ENCODE assay signal across 1 cellular context in the genomic region with DNA sequence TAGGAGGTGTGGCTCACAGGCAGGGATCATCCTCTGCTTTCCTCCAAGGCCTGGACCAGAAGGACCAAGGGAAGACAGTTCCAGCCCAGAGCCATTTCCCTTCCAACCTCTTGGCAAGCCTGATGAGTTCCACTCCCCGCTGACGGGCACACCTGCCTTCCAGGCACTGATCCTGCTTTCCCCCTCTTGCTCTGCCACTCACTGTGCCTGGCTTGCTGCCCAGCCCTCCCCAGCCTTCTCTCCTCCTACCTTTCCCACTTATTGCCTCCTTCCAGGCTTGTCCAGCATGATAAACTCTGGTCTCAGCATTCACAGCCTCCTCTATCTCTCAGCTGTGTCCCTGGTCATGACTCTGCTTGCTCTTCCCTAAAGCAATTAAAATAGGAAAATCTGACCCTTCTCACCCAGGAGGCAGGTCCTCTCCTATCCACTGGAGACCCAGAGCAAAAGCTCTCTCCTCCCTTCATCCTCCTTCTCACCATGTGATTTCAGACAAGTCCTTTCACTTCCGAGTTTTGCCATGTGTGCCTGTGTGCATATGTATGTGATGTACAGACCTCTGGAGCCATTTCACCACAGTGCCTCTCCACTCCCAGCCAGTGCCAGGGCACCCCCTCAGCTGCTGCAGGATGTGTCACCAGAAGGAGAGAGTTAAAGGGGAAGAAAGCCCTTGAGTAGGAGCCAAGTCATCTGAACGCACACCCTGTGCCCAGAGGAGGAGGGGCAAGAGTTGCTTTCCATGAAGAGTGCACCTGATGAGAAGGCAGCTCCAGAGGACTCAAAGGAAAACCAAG.
TF ChIP-seq lines count a peak whose summit lies in the region.

No MANE protein-coding gene starts in this region.

TF ChIP-seq in HEK293, 187 proteins besides CTCF, POLR2A, EP300 and RAD21 (continued from another document):
- TF ChIP-seq, protein P1, sequence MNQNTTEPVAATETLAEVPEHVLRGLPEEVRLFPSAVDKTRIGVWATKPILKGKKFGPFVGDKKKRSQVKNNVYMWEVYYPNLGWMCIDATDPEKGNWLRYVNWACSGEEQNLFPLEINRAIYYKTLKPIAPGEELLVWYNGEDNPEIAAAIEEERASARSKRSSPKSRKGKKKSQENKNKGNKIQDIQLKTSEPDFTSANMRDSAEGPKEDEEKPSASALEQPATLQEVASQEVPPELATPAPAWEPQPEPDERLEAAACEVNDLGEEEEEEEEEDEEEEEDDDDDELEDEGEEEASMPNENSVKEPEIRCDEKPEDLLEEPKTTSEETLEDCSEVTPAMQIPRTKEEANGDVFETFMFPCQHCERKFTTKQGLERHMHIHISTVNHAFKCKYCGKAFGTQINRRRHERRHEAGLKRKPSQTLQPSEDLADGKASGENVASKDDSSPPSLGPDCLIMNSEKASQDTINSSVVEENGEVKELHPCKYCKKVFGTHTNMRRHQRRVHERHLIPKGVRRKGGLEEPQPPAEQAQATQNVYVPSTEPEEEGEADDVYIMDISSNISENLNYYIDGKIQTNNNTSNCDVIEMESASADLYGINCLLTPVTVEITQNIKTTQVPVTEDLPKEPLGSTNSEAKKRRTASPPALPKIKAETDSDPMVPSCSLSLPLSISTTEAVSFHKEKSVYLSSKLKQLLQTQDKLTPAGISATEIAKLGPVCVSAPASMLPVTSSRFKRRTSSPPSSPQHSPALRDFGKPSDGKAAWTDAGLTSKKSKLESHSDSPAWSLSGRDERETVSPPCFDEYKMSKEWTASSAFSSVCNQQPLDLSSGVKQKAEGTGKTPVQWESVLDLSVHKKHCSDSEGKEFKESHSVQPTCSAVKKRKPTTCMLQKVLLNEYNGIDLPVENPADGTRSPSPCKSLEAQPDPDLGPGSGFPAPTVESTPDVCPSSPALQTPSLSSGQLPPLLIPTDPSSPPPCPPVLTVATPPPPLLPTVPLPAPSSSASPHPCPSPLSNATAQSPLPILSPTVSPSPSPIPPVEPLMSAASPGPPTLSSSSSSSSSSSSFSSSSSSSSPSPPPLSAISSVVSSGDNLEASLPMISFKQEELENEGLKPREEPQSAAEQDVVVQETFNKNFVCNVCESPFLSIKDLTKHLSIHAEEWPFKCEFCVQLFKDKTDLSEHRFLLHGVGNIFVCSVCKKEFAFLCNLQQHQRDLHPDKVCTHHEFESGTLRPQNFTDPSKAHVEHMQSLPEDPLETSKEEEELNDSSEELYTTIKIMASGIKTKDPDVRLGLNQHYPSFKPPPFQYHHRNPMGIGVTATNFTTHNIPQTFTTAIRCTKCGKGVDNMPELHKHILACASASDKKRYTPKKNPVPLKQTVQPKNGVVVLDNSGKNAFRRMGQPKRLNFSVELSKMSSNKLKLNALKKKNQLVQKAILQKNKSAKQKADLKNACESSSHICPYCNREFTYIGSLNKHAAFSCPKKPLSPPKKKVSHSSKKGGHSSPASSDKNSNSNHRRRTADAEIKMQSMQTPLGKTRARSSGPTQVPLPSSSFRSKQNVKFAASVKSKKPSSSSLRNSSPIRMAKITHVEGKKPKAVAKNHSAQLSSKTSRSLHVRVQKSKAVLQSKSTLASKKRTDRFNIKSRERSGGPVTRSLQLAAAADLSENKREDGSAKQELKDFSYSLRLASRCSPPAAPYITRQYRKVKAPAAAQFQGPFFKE (tag by site-specific recombination; IDR thresholded peaks at IDR 0.05; ENCODE audit: borderline replicate concordance), result no peak
- TF ChIP-seq ZBTB48 (tag by site-specific recombination; IDR thresholded peaks at IDR 0.05) (0 out of 2 replicates have a peak, but pooled peaks have one; percentile 14), ZNF596 (tag by site-specific recombination; IDR thresholded peaks at IDR 0.05) (no peak), ZNF488 (tag by site-specific recombination; IDR thresholded peaks at IDR 0.05) (no peak), ZNF423 (tag by site-specific recombination; IDR thresholded peaks at IDR 0.05) (no peak)
- TF ChIP-seq, protein P2, sequence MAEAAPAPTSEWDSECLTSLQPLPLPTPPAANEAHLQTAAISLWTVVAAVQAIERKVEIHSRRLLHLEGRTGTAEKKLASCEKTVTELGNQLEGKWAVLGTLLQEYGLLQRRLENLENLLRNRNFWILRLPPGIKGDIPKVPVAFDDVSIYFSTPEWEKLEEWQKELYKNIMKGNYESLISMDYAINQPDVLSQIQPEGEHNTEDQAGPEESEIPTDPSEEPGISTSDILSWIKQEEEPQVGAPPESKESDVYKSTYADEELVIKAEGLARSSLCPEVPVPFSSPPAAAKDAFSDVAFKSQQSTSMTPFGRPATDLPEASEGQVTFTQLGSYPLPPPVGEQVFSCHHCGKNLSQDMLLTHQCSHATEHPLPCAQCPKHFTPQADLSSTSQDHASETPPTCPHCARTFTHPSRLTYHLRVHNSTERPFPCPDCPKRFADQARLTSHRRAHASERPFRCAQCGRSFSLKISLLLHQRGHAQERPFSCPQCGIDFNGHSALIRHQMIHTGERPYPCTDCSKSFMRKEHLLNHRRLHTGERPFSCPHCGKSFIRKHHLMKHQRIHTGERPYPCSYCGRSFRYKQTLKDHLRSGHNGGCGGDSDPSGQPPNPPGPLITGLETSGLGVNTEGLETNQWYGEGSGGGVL (tag by site-specific recombination; IDR thresholded peaks at IDR 0.05), result peak; percentile 88
